8 cellular contexts compared by ENCODE assay signal in genomic region chr19:44112802-44113137, GRCh38. TPM values are rescaled to one million over a fixed set of nuclear protein-coding genes. Genes with fewer than 3 reads are reported as not detected.
DNase-seq lines count a peak whose midpoint lies in the region; ATAC-seq and TF ChIP-seq lines count a peak whose summit lies in the region.

No MANE protein-coding gene starts in this region.

- peak; percentile 14 for ATAC-seq in HG03521 (IDR thresholded peaks at IDR 0.05; ENCODE audit: unreplicated experiment)

- peaks cover 13% of the 10 kb centered on the region for H3K9me3 ChIP-seq in muscle layer of colon (ENCODE audit: low read length)

- peaks cover 6% of the 10 kb centered on the region for H3K4me1 Mint-ChIP-seq in MCF 10A (ENCODE audit: insufficient read depth, unreplicated experiment)

- intact Hi-C loops in MCF 10A (cut with micrococcal nuclease), result loop anchor here (1.0 to 5.0 kb wide), 4 partner anchors 18 to 192 kb away; partner anchors contain the start of genes ZNF224, ZNF227 and ZNF230

- peaks cover 13% of the 10 kb centered on the region for H3K4me1 ChIP-seq in muscle layer of colon (ENCODE audit: insufficient read depth, low read length)

- H3K4me3 Mint-ChIP-seq in MCF 10A (ENCODE audit: unreplicated experiment), result peak overlapping the region; percentile 86

- H3K4me3 ChIP-seq in GM08714 (ENCODE audit: low read length) (peak overlapping the region; percentile 95), muscle layer of colon (ENCODE audit: low read depth in 1 of 2, low read length in 2 of 2) (peak overlapping the region; percentile 72 to 86)

- peaks cover 13% of the 10 kb centered on the region for H3K9me3 Mint-ChIP-seq in MCF 10A (ENCODE audit: unreplicated experiment)

- no peaks in the 10 kb centered on the region for H3K27me3 Mint-ChIP-seq in MCF 10A (ENCODE audit: insufficient read depth, unreplicated experiment)

- POLR2A ChIA-PET in MCF 10A (lab: Yijun Ruan, JAX), result interaction anchor here (0.6 to 5.4 kb wide), 15 partner anchors 18 to 425 kb away, joined by 3 to 42 read pairs (median 5); partner anchors contain the start of genes ZNF180, ZNF224, ZNF226 and ZNF227

- no peak for DNase-seq in MCF 10A (ENCODE audit: unreplicated experiment)
- no peak for DNase-seq in inferior parietal cortex (ENCODE audit: extremely low spot score)
- DNase-seq in retina, result no peak
- no peak for DNase-seq in NCI-H510A treated with DMSO at 0.1 percent for 48 hours (lab: John Stamatoyannopoulos, UW)
- DNase-seq in SKM-1 (lab: John Stamatoyannopoulos, UW; ENCODE audit: unreplicated experiment), result no peak

- no peak overlapping the region for H3K27ac ChIP-seq in muscle layer of colon (ENCODE audit: low read depth, low read length)

- H3K9ac ChIP-seq in muscle layer of colon (ENCODE audit: low read length), result peak overlapping the region; percentile 93

- peaks cover 25% of the 10 kb centered on the region for H3K36me3 Mint-ChIP-seq in MCF 10A (ENCODE audit: insufficient read depth, unreplicated experiment)

- H3K27ac Mint-ChIP-seq in MCF 10A (ENCODE audit: low read depth, unreplicated experiment), result peak overlapping the region; percentile 57

- no peaks in the 10 kb centered on the region for H3K27me3 ChIP-seq in muscle layer of colon (ENCODE audit: control insufficient read depth in 1 of 2, insufficient read depth in 2 of 2, low read length in 2 of 2)

- peaks cover 11% of the 10 kb centered on the region for H3K36me3 ChIP-seq in muscle layer of colon (ENCODE audit: insufficient read depth, low read length)

- TF ChIP-seq CTCF in MCF 10A (IDR thresholded peaks at IDR 0.05; ENCODE audit: unreplicated experiment), result no peak

- no TSS peak for BruUV-seq in MCF 10A (replicated peaks; lab: Mats Ljungman, UMichigan)

- CTCF ChIA-PET in MCF 10A (lab: Yijun Ruan, JAX), result no interaction called here

RNA-seq across cellular contexts. Expression of gene ZNF225, which starts 0.4 kb away (rescaled TPM):
- 3.6 and 5.7 TPM in 2 replicates for total RNA-seq in MCF 10A (2022)

RNA-seq across cellular contexts. Expression of gene ZNF224, which starts 18.6 kb away (rescaled TPM):
- 17.8 and 22.7 TPM in 2 replicates for total RNA-seq in MCF 10A (2022)

RNA-seq across cellular contexts. Expression of gene ZNF234, which starts 28.6 kb away (rescaled TPM):
- 9.5 and 9.6 TPM in 2 replicates for total RNA-seq in MCF 10A (2022)

RNA-seq across cellular contexts. Expression of gene ZNF284, which starts 40.8 kb away (rescaled TPM):
- total RNA-seq in MCF 10A (2022), result 2.5 and 3.8 TPM in 2 replicates

RNA-seq across cellular contexts. Expression of gene ZNF226, which starts 52.1 kb away (rescaled TPM):
- total RNA-seq in MCF 10A (2022), result 23.4 and 32.5 TPM in 2 replicates
